Comparison of ENCODE assay signal across 21 cellular contexts in genomic region chr4:4633431-4633830, GRCh38.
"Had no signal": no experiment of that assay in that cellular context is flagged by ENCODE, and none has a peak within 500 bp of the region (broad histone marks: within the 10 kb centered on the region; RNA-seq: fewer than 3 reads in every experiment).

No MANE protein-coding gene starts in this region.

- ATAC-seq: K562 had no signal

- H3K27ac ChIP-seq: KMS-11 had no signal

- H3K27ac Mint-ChIP-seq: IgD-negative memory B cell had no signal

- H3K9ac ChIP-seq: KMS-11, SK-N-SH had no signal

- H3K9me3 ChIP-seq: SK-N-SH had no signal

- DNase-seq: Kasumi-1, MM.1S, NCI-H1092 treated with DMSO at 0.1 percent for 48 hours, NCI-H1436, NCI-H187, NCI-H2029, NCI-H2081 treated with DMSO at 0.1 percent for 48 hours, NCI-H2171, NCI-H226, NCI-H446, NCI-H510A, NCI-H524 treated with DMSO at 0.1 percent for 48 hours, NCI-H69, NCI-H774, RPMI8226, SHP77, SK-N-SH, SW 1271 had no signal

- H3K4me3 ChIP-seq: K562 had no signal

- H3K27me3 Mint-ChIP-seq: IgD-negative memory B cell had no signal

- H3K4me2 ChIP-seq: KMS-11, SK-N-SH had no signal

- H3K4me3 Mint-ChIP-seq: IgD-negative memory B cell had no signal
